In the genomic region with DNA sequence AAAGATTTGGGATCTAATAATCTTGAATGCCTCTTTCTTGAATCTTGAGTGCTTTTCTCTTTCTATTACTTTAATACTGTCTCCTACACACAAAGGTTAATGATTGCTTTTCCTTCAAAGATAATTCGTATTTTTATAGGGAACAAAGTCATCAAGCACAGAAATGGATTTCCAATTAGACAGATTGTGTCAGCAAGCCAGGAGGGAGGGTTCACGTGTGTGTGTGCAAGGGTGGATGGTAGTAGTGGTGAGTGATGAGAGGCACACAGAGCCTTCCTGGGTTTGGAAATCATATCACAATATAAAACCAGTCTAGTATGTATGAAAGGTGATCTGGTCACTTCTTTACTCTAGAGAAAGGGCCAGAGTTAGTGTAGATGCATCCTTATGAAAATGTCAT, we compare ENCODE assay signal across 21 cellular contexts.
"Had no signal": no experiment of that assay in that cellular context is flagged by ENCODE, and none has a peak within 500 bp of the region (broad histone marks: within the 10 kb centered on the region; RNA-seq: fewer than 3 reads in every experiment).

No MANE protein-coding gene starts in this region.

- DNase-seq: KBM-7, MV-4-11, NCI-H1048, NCI-H1105, NCI-H1417, NCI-H1436 treated with DMSO at 0.1 percent for 48 hours, NCI-H1694, NCI-H187 treated with DMSO at 0.1 percent for 48 hours, NCI-H2029 treated with DMSO at 0.1 percent for 48 hours, NCI-H226, NCI-H446, NCI-H510A, NCI-H524 treated with DMSO at 0.1 percent for 48 hours, NCI-H69, NCI-H774, Right ventricle myocardium superior, RPMI8226, SIG-M5 had no signal

- H3K27me3 ChIP-seq: SJSA1 had no signal

- H3K36me3 ChIP-seq: SJSA1 had no signal

- FAIRE-seq: RCC 7860 had no signal

- H3K9me3 ChIP-seq: SJSA1 had no signal

- H3K27ac ChIP-seq: SJSA1, SK-N-MC had no signal

- H3K4me3 ChIP-seq: SJSA1, SK-N-MC had no signal
